8 cellular contexts compared by ENCODE assay signal in the genomic region with DNA sequence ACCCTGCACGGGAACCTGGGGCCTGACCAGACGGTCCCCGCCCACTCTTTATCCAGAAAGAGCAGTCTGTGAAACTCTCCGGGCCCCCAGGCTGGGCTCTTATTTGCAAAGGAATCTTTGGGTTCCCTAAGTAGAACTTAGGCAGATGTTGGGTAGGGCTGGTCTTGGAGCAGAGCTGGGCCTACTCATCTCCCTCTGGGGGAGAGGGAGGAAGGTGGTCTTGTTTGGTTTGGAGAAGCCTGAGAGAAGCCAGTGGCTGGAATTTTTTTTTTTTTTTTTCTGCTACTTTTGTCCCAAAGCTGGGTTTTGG. TPM values are rescaled to one million over a fixed set of nuclear protein-coding genes. Genes with fewer than 3 reads are reported as not detected.
DNase-seq lines count a peak whose midpoint lies in the region; ATAC-seq and TF ChIP-seq lines count a peak whose summit lies in the region.

No MANE protein-coding gene starts in this region.

- H3K4me2 ChIP-seq in BLaER1 (peak overlapping the region; percentile 88), MM.1S (ENCODE audit: low read depth, low read length) (peak overlapping the region; percentile 94)

- H4K20me1 ChIP-seq in BLaER1, result peaks cover 54% of the 10 kb centered on the region
- H4K20me1 ChIP-seq in MM.1S (ENCODE audit: insufficient read depth, low read length), result no peaks in the 10 kb centered on the region

- H3F3A ChIP-seq in MM.1S (ENCODE audit: insufficient read depth, low read length), result 0 out of 2 replicates have a peak, but pooled peaks cover 8% of the 10 kb centered on the region

- H3K9me3 ChIP-seq in BLaER1 (no peaks in the 10 kb centered on the region), MM.1S (replicated peaks; ENCODE audit: insufficient read depth, low read length) (no peaks in the 10 kb centered on the region), duodenal mucosa (ENCODE audit: control insufficient read depth in 1 of 2, low read length in 2 of 2) (no peaks in the 10 kb centered on the region)

- no peaks in the 10 kb centered on the region for H3K9me3 Mint-ChIP-seq in natural killer cell

- intact Hi-C loops in natural killer cell (cut with micrococcal nuclease), result loop anchor here (5.0 kb wide), 1 partner anchor 179 kb away; a partner anchor contains a TSS

- H3K4me1 Mint-ChIP-seq in natural killer cell, result peaks cover 68 to 72% of the 10 kb centered on the region in 2 donors

- H3K36me3 ChIP-seq in BLaER1 (peaks cover 20% of the 10 kb centered on the region; the same call in 1 of the 2 replicates), MM.1S (replicated peaks; ENCODE audit: insufficient read depth, low read length) (no peaks in the 10 kb centered on the region), duodenal mucosa (ENCODE audit: control insufficient read depth in 1 of 2, insufficient read depth in 2 of 2, low read length in 2 of 2) (no peaks in the 10 kb centered on the region)

- peaks cover 57% of the 10 kb centered on the region for H3K79me2 ChIP-seq in MM.1S (ENCODE audit: low read length)

- H3K4me3 ChIP-seq in BLaER1 (peak overlapping the region; percentile 92), MM.1S (ENCODE audit: low read length) (peak overlapping the region; percentile 88), duodenal mucosa (ENCODE audit: low read depth in 1 of 2, low read length in 2 of 2) (peak overlapping the region; percentile 74 to 80)

- peak overlapping the region; percentile 91 for H3K4me3 Mint-ChIP-seq in natural killer cell

- peak overlapping the region; percentile 93 to 94 for H3K27ac Mint-ChIP-seq in natural killer cell

- no peaks in the 10 kb centered on the region for H3K36me3 Mint-ChIP-seq in natural killer cell

- H3K4me1 ChIP-seq in BLaER1, result peaks cover 64% of the 10 kb centered on the region
- H3K4me1 ChIP-seq in MM.1S (ENCODE audit: low read length), result peaks cover 14% of the 10 kb centered on the region; the same call in 1 of the 2 replicates
- H3K4me1 ChIP-seq in duodenal mucosa (ENCODE audit: control insufficient read depth in 1 of 2, insufficient read depth in 2 of 2, low read length in 2 of 2), result peaks cover 52 to 60% of the 10 kb centered on the region in 2 donors

- TF ChIP-seq CTCF in MM.1S (IDR thresholded peaks at IDR 0.05; ENCODE audit: low read length), result no peak
- TF ChIP-seq CTCF in natural killer cell (IDR thresholded peaks at IDR 0.05), result no peak

- DNase-seq in MM.1S (no peak), natural killer cell (no peak), DMS79 (lab: John Stamatoyannopoulos, UW) (no peak), NK-92 (lab: John Stamatoyannopoulos, UW; ENCODE audit: unreplicated experiment) (no peak)

- ATAC-seq in natural killer cell (no peak), GM21717 (IDR thresholded peaks at IDR 0.05; ENCODE audit: unreplicated experiment) (no peak), GM18517 (IDR thresholded peaks at IDR 0.05; ENCODE audit: unreplicated experiment) (no peak)

- 0 out of 2 replicates have a peak overlapping the region, but pooled peaks have one; percentile 72 for H2AFZ ChIP-seq in MM.1S (ENCODE audit: low read length)

- H3K27me3 ChIP-seq in BLaER1 (no peaks in the 10 kb centered on the region), MM.1S (replicated peaks; ENCODE audit: insufficient read depth, low read length) (no peaks in the 10 kb centered on the region), duodenal mucosa (ENCODE audit: control insufficient read depth in 1 of 2, insufficient read depth in 2 of 2, low read length in 2 of 2) (no peaks in the 10 kb centered on the region)

- no peaks in the 10 kb centered on the region for H3K9me2 ChIP-seq in MM.1S (replicated peaks; ENCODE audit: insufficient read depth, low read length)

- H3K27me3 Mint-ChIP-seq in natural killer cell (ENCODE audit: low read depth in 2 of 2), result no peaks in the 10 kb centered on the region

- H3K27ac ChIP-seq in BLaER1 (peak overlapping the region; percentile 97), MM.1S (ENCODE audit: low read length) (no peak overlapping the region), duodenal mucosa (ENCODE audit: low read depth, low read length) (peak overlapping the region; percentile 76)

- peak overlapping the region; percentile 94 for H3K9ac ChIP-seq in BLaER1
- H3K9ac ChIP-seq in MM.1S (ENCODE audit: low read length), result peak overlapping the region; percentile 69; the same call in 1 of the 2 replicates
- H3K9ac ChIP-seq in duodenal mucosa (ENCODE audit: low read depth in 1 of 2, low read length in 2 of 2), result peak overlapping the region; percentile 53 to 86

RNA-seq across cellular contexts. Expression of a gene that starts 0.8 kb away (rescaled TPM):
- 100 to 1,000 TPM; 199 to 242 (median 236) TPM for total RNA-seq in natural killer cell
